Comparison of ENCODE assay signal across 8 cellular contexts in the genomic region with DNA sequence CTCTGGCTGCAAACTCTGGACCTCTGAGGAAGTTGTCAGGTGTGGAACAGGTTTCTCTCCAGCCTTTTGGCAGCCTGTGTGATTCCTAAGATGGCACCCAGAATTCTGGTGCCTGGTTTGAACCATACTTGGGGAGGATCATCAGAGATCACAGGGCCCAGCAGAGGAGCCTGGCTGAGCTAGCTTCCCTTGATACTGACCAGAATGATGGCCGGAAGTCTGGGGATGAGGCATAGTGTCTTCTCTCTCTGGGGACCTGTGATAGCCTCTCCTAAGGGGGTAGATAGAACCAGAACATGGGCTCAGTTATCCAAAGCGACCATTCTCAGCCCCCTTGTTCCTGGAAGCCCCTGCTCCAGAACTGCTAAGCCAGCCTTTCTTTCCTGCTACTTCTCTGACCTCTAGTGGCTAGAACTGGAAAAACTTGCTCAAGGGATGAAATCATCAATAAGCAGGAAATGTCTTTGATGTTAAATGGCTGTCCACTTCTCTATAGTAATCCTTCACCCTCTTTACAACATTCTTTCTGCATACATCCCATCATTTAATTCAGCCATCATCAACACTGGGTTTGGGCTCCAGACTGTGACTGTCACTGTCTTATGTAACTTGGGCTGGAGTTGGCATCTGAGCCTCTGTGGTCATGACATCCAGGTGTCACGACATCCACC. TPM values are rescaled to one million over a fixed set of nuclear protein-coding genes. Genes with fewer than 3 reads are reported as not detected.
DNase-seq lines count a peak whose midpoint lies in the region; ATAC-seq and TF ChIP-seq lines count a peak whose summit lies in the region.

No MANE protein-coding gene starts in this region.

- no peaks in the 10 kb centered on the region for H3K27me3 ChIP-seq in gastroesophageal sphincter

- peak; percentile 23 for ATAC-seq in T-helper 17 cell
- ATAC-seq in gastroesophageal sphincter: no peak
- ATAC-seq in GM19351 (IDR thresholded peaks at IDR 0.05; ENCODE audit: unreplicated experiment): no peak

- no peak for DNase-seq in AG09319 (ENCODE audit: extremely low read depth, low read depth)
- peak; percentile 68 for DNase-seq in GM12865 (ENCODE audit: low read depth)
- DNase-seq in NCI-H1105 treated with DMSO at 0.1 percent for 48 hours (lab: John Stamatoyannopoulos, UW): peak; percentile 39
- no peak for DNase-seq in T-helper 17 cell
- peak; percentile 74 for DNase-seq in retina
- DNase-seq in GM19238 (ENCODE audit: insufficient read length, low spot score): no peak

- H3K4me1 Mint-ChIP-seq in T-helper 17 cell: peaks cover 41% of the 10 kb centered on the region

- no peak overlapping the region for H3K27ac Mint-ChIP-seq in T-helper 17 cell

- no peak overlapping the region for H3K4me3 Mint-ChIP-seq in T-helper 17 cell

- TF ChIP-seq EP300 in gastroesophageal sphincter (IDR thresholded peaks at IDR 0.05): no peak

- H3K4me1 ChIP-seq in gastroesophageal sphincter: peaks cover 0 to 80% (median 27%) of the 10 kb centered on the region in 3 donors

- TF ChIP-seq CTCF in AG09319 (IDR thresholded peaks at IDR 0.05; ENCODE audit: low read depth, low read length) (peak; percentile 72), GM12865 (IDR thresholded peaks at IDR 0.05; ENCODE audit: insufficient read depth, low read depth, low read length, missing control alignments) (peak; percentile 72), gastroesophageal sphincter (IDR thresholded peaks at IDR 0.05) (peak; percentile 54 to 77 (median 70))

- no peaks in the 10 kb centered on the region for H3K27me3 Mint-ChIP-seq in T-helper 17 cell

- no peaks in the 10 kb centered on the region for H3K36me3 Mint-ChIP-seq in T-helper 17 cell (ENCODE audit: low read depth)

- no peaks in the 10 kb centered on the region for H3K9me3 ChIP-seq in T-helper 17 cell (ENCODE audit: control insufficient read depth, low read length, poor library complexity, severe bottlenecking)
- no peaks in the 10 kb centered on the region for H3K9me3 ChIP-seq in gastroesophageal sphincter

- H3K4me3 ChIP-seq in GM12865 (ENCODE audit: low read depth, low read length) (peak overlapping the region; percentile 16), gastroesophageal sphincter (no peak overlapping the region)

- no peak for TF ChIP-seq POLR2A in gastroesophageal sphincter (IDR thresholded peaks at IDR 0.05)

- peaks cover 0 to 5% of the 10 kb centered on the region in 2 donors for H3K36me3 ChIP-seq in gastroesophageal sphincter

- peak overlapping the region in 2 of 4 donors; percentile 20 to 39 for H3K27ac ChIP-seq in gastroesophageal sphincter

- WGBS in gastroesophageal sphincter (ENCODE audit: low coverage in 1 of 2), 2 donors: 0 to 31% methylated on average over 1 to 2 of the region's 3 CpGs

RNA-seq across cellular contexts. Expression of a gene that starts 55.1 kb away (rescaled TPM):
- not detected for total RNA-seq in T-helper 17 cell
- total RNA-seq in gastroesophageal sphincter: under 1 TPM in 1 of 4 donors, not detected in 3; 0.17 TPM

Comparison
In these comparisons a context has a peak if more than half of its experiments do, and no peak if none do; other contexts are left out.
1. DNase-seq: peak in GM12865 (single experiment), NCI-H1105 treated with DMSO at 0.1 percent for 48 hours (single experiment) and retina (single experiment); none in AG09319 (single experiment), T-helper 17 cell (0 of 3) and GM19238 (single experiment).
2. Peak in every context shown above with its lines, with median percentiles within 50 percentile points of each other: CTCF ChIP-seq.